8 cellular contexts compared by ENCODE assay signal in the genomic region with DNA sequence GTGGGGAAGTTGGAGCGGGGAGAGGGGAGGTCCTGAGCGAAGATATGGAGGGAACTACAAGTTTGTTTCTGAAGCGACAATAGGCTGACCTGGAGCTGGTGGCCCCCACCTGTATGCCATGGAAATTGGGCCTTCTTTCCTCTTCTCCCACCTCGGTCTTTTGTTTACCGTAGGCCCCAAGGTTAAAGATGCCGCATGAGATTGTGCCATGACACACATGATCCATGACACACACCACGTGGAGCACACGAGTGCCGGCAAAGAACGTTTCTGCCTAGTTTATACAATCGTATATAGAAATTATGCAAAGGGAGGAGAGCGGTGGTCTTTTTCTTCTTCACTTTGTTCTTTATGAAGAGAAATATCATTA. TPM values are rescaled to one million over a fixed set of nuclear protein-coding genes. Genes with fewer than 3 reads are reported as not detected.
DNase-seq lines count a peak whose midpoint lies in the region; ATAC-seq and TF ChIP-seq lines count a peak whose summit lies in the region.

No MANE protein-coding gene starts in this region.

- H3K14ac ChIP-seq in IMR-90 (replicated peaks; ENCODE audit: low read depth, low read length) = peak overlapping the region; percentile 71

- H4K5ac ChIP-seq in IMR-90 (ENCODE audit: low read depth, low read length) = no peak overlapping the region

- TF ChIP-seq RAD21 in IMR-90 (IDR thresholded peaks at IDR 0.05; ENCODE audit: low read length) = no peak

- H4K20me1 ChIP-seq in BLaER1 treated with 17β-estradiol and CSF1 and Interleukin-3, amounts not matched to agents 10 nM and 100 nM = peaks cover 12 to 52% (median 36%) of the 10 kb centered on the region in 11 experiments; a peak in 20 of 22 replicates
- peaks cover 8% of the 10 kb centered on the region; the same call in 1 of the 2 replicates for H4K20me1 ChIP-seq in IMR-90 (ENCODE audit: insufficient read depth, low read length)

- intact Hi-C loops in IMR-90 (cut with micrococcal nuclease) = no loop called here
- intact Hi-C loops in activated naive CD4-positive, alpha-beta T cell treated with anti-CD3 and anti-CD28 coated beads for 36 hours (cut with micrococcal nuclease) = loop anchor here (1.0 to 10.0 kb wide), 3 partner anchors 55 to 719 kb away; partner anchors contain the start of genes ATP8A1 and SLC30A9
- intact Hi-C loops in spleen (cut with DNase I; ENCODE audit: low total_unique reads) = no loop called here

- peak overlapping the region; percentile 64 for H3K23ac ChIP-seq in IMR-90 (ENCODE audit: low read depth, low read length)

- H3K27me3 Mint-ChIP-seq in activated naive CD4-positive, alpha-beta T cell treated with anti-CD3 and anti-CD28 coated beads for 36 hours (ENCODE audit: low read depth) = no peaks in the 10 kb centered on the region

- no peak overlapping the region for H2BK5ac ChIP-seq in IMR-90 (ENCODE audit: low read depth, low read length, poor library complexity, severe bottlenecking)

- H3K9me1 ChIP-seq in IMR-90 (ENCODE audit: insufficient read depth, low read length) = peaks cover 5% of the 10 kb centered on the region; the same call in 1 of the 2 replicates

- no TSS peak for BruUV-seq in IMR-90 (replicated peaks; lab: Mats Ljungman, UMichigan)

- dilution Hi-C loops in IMR-90 (cut with HindIII; ENCODE audit: low sequenced_read_pairs, unreplicated experiment) = no loop called here

- peak overlapping the region; percentile 88 for H3K27ac Mint-ChIP-seq in activated naive CD4-positive, alpha-beta T cell treated with anti-CD3 and anti-CD28 coated beads for 36 hours

- H2AK9ac ChIP-seq in IMR-90 (replicated peaks; ENCODE audit: low read depth, low read length, poor library complexity) = peak overlapping the region; percentile 38

- H3K79me1 ChIP-seq in IMR-90 (ENCODE audit: low read depth in 1 of 2, low read length in 2 of 2) = peaks cover 3 to 21% of the 10 kb centered on the region in 2 experiments

- H4K8ac ChIP-seq in IMR-90 (ENCODE audit: low read depth in 2 of 2, low read length in 2 of 2) = peak overlapping the region; percentile 86 to 94

- peaks cover 35% of the 10 kb centered on the region for H3K4me1 Mint-ChIP-seq in activated naive CD4-positive, alpha-beta T cell treated with anti-CD3 and anti-CD28 coated beads for 36 hours (ENCODE audit: low read depth)

- no peak overlapping the region for H2BK15ac ChIP-seq in IMR-90 (ENCODE audit: low read depth, low read length)

- H3K56ac ChIP-seq in IMR-90 (ENCODE audit: extremely low read depth, insufficient read depth, low read length) = peak overlapping the region; percentile 46; the same call in 1 of the 2 replicates

- no peak overlapping the region for H2BK120ac ChIP-seq in IMR-90 (ENCODE audit: low read depth, low read length)

- peak overlapping the region; percentile 84 to 100 (median 94) for H3K4me2 ChIP-seq in BLaER1 treated with 17β-estradiol and CSF1 and Interleukin-3, amounts not matched to agents 10 nM and 100 nM
- H3K4me2 ChIP-seq in IMR-90 (ENCODE audit: low read depth, low read length) = peak overlapping the region; percentile 92

- H2AK5ac ChIP-seq in IMR-90 (ENCODE audit: low read depth, low read length) = 0 out of 2 replicates have a peak overlapping the region, but pooled peaks have one; percentile 35

- peaks cover 0 to 5% (median 0%) of the 10 kb centered on the region in 11 experiments; a peak in 2 of 22 replicates for H3K9me3 ChIP-seq in BLaER1 treated with 17β-estradiol and CSF1 and Interleukin-3, amounts not matched to agents 10 nM and 100 nM (replicated peaks in 1 of 11)
- no peaks in the 10 kb centered on the region for H3K9me3 ChIP-seq in IMR-90 (ENCODE audit: control insufficient read depth, insufficient read depth, low read length)
- no peaks in the 10 kb centered on the region for H3K9me3 ChIP-seq in spleen

- H3K4ac ChIP-seq in IMR-90 (ENCODE audit: low read depth, low read length) = peak overlapping the region; percentile 75

- CTCF ChIA-PET in IMR-90 (lab: Yijun Ruan, JAX) = no interaction called here
- CTCF ChIA-PET in activated naive CD4-positive, alpha-beta T cell treated with anti-CD3 and anti-CD28 coated beads for 36 hours (lab: Charles Lee) = interaction anchor here (1.3 to 1.4 kb wide), 2 partner anchors 48 to 56 kb away, joined by 3 read pairs; no protein-coding TSS in a partner anchor

- DNase-seq in IMR-90 = peak; percentile 10
- peak; percentile 51 for DNase-seq in activated naive CD4-positive, alpha-beta T cell treated with anti-CD3 and anti-CD28 coated beads for 36 hours
- peak; percentile 8 for DNase-seq in hepatic stellate cell (ENCODE audit: low spot score)
- no peak for DNase-seq in spleen
- DNase-seq in GF-D8 (lab: John Stamatoyannopoulos, UW) = no peak

- no peak overlapping the region for H3K18ac ChIP-seq in IMR-90 (ENCODE audit: low read depth, low read length)

- TF ChIP-seq POLR2A in IMR-90 (IDR thresholded peaks at IDR 0.05; ENCODE audit: low read depth, low read length) (no peak), spleen (IDR thresholded peaks at IDR 0.05) (no peak)

- no peak overlapping the region for H2BK20ac ChIP-seq in IMR-90 (ENCODE audit: low read depth, low read length)

- no peaks in the 10 kb centered on the region for H3K27me3 ChIP-seq in BLaER1 treated with 17β-estradiol and CSF1 and Interleukin-3, amounts not matched to agents 10 nM and 100 nM
- H3K27me3 ChIP-seq in IMR-90 (ENCODE audit: control insufficient read depth, insufficient read depth, low read length) (peaks cover 2% of the 10 kb centered on the region; the same call in 1 of the 2 replicates), spleen (replicated peaks in 1 of 7) (no peaks in the 10 kb centered on the region)

- H3K27ac ChIP-seq in BLaER1 treated with 17β-estradiol and CSF1 and Interleukin-3, amounts not matched to agents 10 nM and 100 nM = peak overlapping the region; percentile 70 to 95 (median 85)
- H3K27ac ChIP-seq in IMR-90 (ENCODE audit: insufficient read depth, low read length) = peak overlapping the region; percentile 82
- H3K27ac ChIP-seq in spleen = peak overlapping the region; percentile 64 to 94 (median 88)

- ATAC-seq in GM19395 (IDR thresholded peaks at IDR 0.05; ENCODE audit: unreplicated experiment) = peak; percentile 10
- peak; percentile 8; the same call in 1 of the 2 replicates for ATAC-seq in IMR-90 (ENCODE audit: low read depth)
- no peak for ATAC-seq in GM19452 (IDR thresholded peaks at IDR 0.05; ENCODE audit: unreplicated experiment)

- H3K4me1 ChIP-seq in BLaER1 treated with 17β-estradiol and CSF1 and Interleukin-3, amounts not matched to agents 10 nM and 100 nM = peaks cover 18 to 46% (median 28%) of the 10 kb centered on the region in 10 experiments
- H3K4me1 ChIP-seq in IMR-90 (ENCODE audit: control insufficient read depth, insufficient read depth, low read length) (peaks cover 6% of the 10 kb centered on the region), spleen (peaks cover 15 to 67% (median 41%) of the 10 kb centered on the region in 6 donors)

- H2AFZ ChIP-seq in IMR-90 (replicated peaks; ENCODE audit: low read length, poor library complexity) = peak overlapping the region; percentile 98

- H3K36me3 ChIP-seq in BLaER1 treated with 17β-estradiol and CSF1 and Interleukin-3, amounts not matched to agents 10 nM and 100 nM = peaks cover 22 to 46% (median 30%) of the 10 kb centered on the region in 11 experiments
- H3K36me3 ChIP-seq in IMR-90 (ENCODE audit: control insufficient read depth, insufficient read depth, low read length) (0 out of 2 replicates have a peak, but pooled peaks cover 2% of the 10 kb centered on the region), spleen (peaks cover 0 to 24% (median 7%) of the 10 kb centered on the region in 6 donors)

- 0 out of 2 replicates have a peak overlapping the region, but pooled peaks have one; percentile 65 for H4K91ac ChIP-seq in IMR-90 (ENCODE audit: insufficient read depth, low read depth, low read length)

- POLR2A ChIA-PET in IMR-90 (lab: Charles Lee; ENCODE audit: unreplicated experiment) = no interaction called here

- H3K9ac ChIP-seq in BLaER1 treated with 17β-estradiol and CSF1 and Interleukin-3, amounts not matched to agents 10 nM and 100 nM = peak overlapping the region; percentile 82 to 90 (median 87)
- peak overlapping the region; percentile 79 for H3K9ac ChIP-seq in IMR-90 (ENCODE audit: low read depth, low read length)

- no CpG with 5 or more reads among the region's 12 CpGs for WGBS in IMR-90 (ENCODE audit: extremely low coverage in 2 of 2, insufficient read length in 1 of 2), 2 experiments
- 1 to 4% (median 3%) methylated on average over 12 of the region's 12 CpGs for WGBS in spleen, 5 donors

- peak overlapping the region; percentile 79 to 92 (median 88) for H3K4me3 ChIP-seq in BLaER1 treated with 17β-estradiol and CSF1 and Interleukin-3, amounts not matched to agents 10 nM and 100 nM
- H3K4me3 ChIP-seq in IMR-90 (ENCODE audit: insufficient read depth, low read depth, low read length) (peak overlapping the region; percentile 83), spleen (peak overlapping the region; percentile 85 to 100 (median 97))

- peak overlapping the region; percentile 97 for H3K4me3 Mint-ChIP-seq in activated naive CD4-positive, alpha-beta T cell treated with anti-CD3 and anti-CD28 coated beads for 36 hours

- peaks cover 18% of the 10 kb centered on the region for H3K36me3 Mint-ChIP-seq in activated naive CD4-positive, alpha-beta T cell treated with anti-CD3 and anti-CD28 coated beads for 36 hours (ENCODE audit: low read depth)

- in situ Hi-C loops in IMR-90 (cut with MboI; ENCODE audit: low sequenced_read_pairs) = no loop called here

- no peak for TF ChIP-seq CTCF in IMR-90 (conservative IDR thresholded peaks at IDR 0.05; ENCODE audit: low read depth, low read length)
- TF ChIP-seq CTCF in spleen (IDR thresholded peaks at IDR 0.05 in 8 of 11, conservative IDR thresholded peaks at IDR 0.05 in 3 of 11) = no peak

- H3K9me3 Mint-ChIP-seq in activated naive CD4-positive, alpha-beta T cell treated with anti-CD3 and anti-CD28 coated beads for 36 hours = no peaks in the 10 kb centered on the region

RNA-seq across cellular contexts. Expression of gene TMEM33, which starts 0.4 kb away (rescaled TPM):
- total RNA-seq in IMR-90 (2012; rRNA removed) (45.5 and 49.7 TPM in 2 replicates), spleen (10 to 100 TPM; 51.4 to 69.2 (median 55.7) TPM)
- polyA plus RNA-seq in IMR-90 (2012; rRNA removed) (23.6 and 27.5 TPM in 2 replicates), spleen (1 to 10 TPM; 4.3 to 8.8 (median 5.8) TPM)
- 22.2 and 60.3 TPM in 2 replicates for polyA plus RNA-seq in IMR-90 (2012; cell fraction: cytosol; rRNA removed)
- 12.2 and 12.3 TPM in 2 replicates for polyA plus RNA-seq in IMR-90 (2012; cell fraction: nucleus; rRNA removed; ENCODE audit: low replicate concordance)
- 10 to 100 TPM; 33.9 to 34.6 TPM for total RNA-seq in activated naive CD4-positive, alpha-beta T cell treated with anti-CD3 and anti-CD28 coated beads for 36 hours

RNA-seq across cellular contexts. Expression of gene DCAF4L1, which starts 45.9 kb away (rescaled TPM):
- total RNA-seq in IMR-90 (2012; rRNA removed) (under 0.01 and 0.18 TPM in 2 replicates), spleen (1 to 10 TPM in 2 of 7 donors, under 1 TPM in 5; 0.37 to 2.5 (median 0.79) TPM)
- polyA plus RNA-seq in IMR-90 (2012; rRNA removed) (0.03 and 0.07 TPM in 2 replicates), spleen (under 1 TPM; 0.15 to 0.20 (median 0.16) TPM)
- polyA plus RNA-seq in IMR-90 (2012; cell fraction: cytosol; rRNA removed) = 0.01 and 0.02 TPM in 2 replicates
- 0.26 and 0.30 TPM in 2 replicates for polyA plus RNA-seq in IMR-90 (2012; cell fraction: nucleus; rRNA removed; ENCODE audit: low replicate concordance)
- under 1 TPM; 0.12 TPM for total RNA-seq in activated naive CD4-positive, alpha-beta T cell treated with anti-CD3 and anti-CD28 coated beads for 36 hours

RNA-seq across cellular contexts. Expression of gene SLC30A9, which starts 54.7 kb away (rescaled TPM):
- total RNA-seq in IMR-90 (2012; rRNA removed) (72.6 and 96.7 TPM in 2 replicates), spleen (10 to 100 TPM; 28.1 to 54.4 (median 35.0) TPM)
- polyA plus RNA-seq in IMR-90 (2012; rRNA removed) (26.6 and 32.0 TPM in 2 replicates), spleen (10 to 100 TPM in 1 of 3 donors, 1 to 10 TPM in 2; 7.1 to 11.0 (median 8.5) TPM)
- 18.2 and 30.1 TPM in 2 replicates for polyA plus RNA-seq in IMR-90 (2012; cell fraction: cytosol; rRNA removed)
- polyA plus RNA-seq in IMR-90 (2012; cell fraction: nucleus; rRNA removed; ENCODE audit: low replicate concordance) = 14.2 and 16.6 TPM in 2 replicates
- total RNA-seq in activated naive CD4-positive, alpha-beta T cell treated with anti-CD3 and anti-CD28 coated beads for 36 hours = 10 to 100 TPM; 36.2 to 36.3 TPM

Comparison
In these comparisons a context has a peak if more than half of its experiments do, and no peak if none do; other contexts are left out.
1. DNase-seq: peak in IMR-90 (single experiment), activated naive CD4-positive, alpha-beta T cell treated with anti-CD3 and anti-CD28 coated beads for 36 hours (single experiment) and hepatic stellate cell (single experiment); none in spleen (single experiment) and GF-D8 (single experiment).
2. Peak in every context shown above with its lines, with median percentiles within 50 percentile points of each other: H3K27ac ChIP-seq and H3K4me3 ChIP-seq.